Comparison of ENCODE assay signal across 9 cellular contexts in genomic region chr20:24469116-24470030, GRCh38. TPM values are rescaled to one million over a fixed set of nuclear protein-coding genes. Genes with fewer than 3 reads are reported as not detected.
A peak's percentile ranks its signal among the peaks of the same experiment; 100 is the strongest.
DNase-seq lines count a peak whose midpoint lies in the region; ATAC-seq, FAIRE-seq and TF ChIP-seq lines count a peak whose summit lies in the region.
"Had no signal": no experiment of that assay in that cellular context is flagged by ENCODE, and none has a peak within 500 bp of the region (broad histone marks: within the 10 kb centered on the region; RNA-seq: fewer than 3 reads in every experiment).

TSS of gene SYNDIG1 (plus strand) at chr20:24469629. CDS start at chr20:24543098, 73,469 bp downstream.

- FAIRE-seq in H1 (lab: Jason Lieb, UNC) = no peak

- TF ChIP-seq RAD21 in H1 (IDR thresholded peaks at IDR 0.05 in 1 of 2, conservative IDR thresholded peaks at IDR 0.05 in 1 of 2; ENCODE audit: low read depth in 2 of 2, low read length in 2 of 2) = no peak; a peak in 1 of 4 replicates

- no peaks in the 10 kb centered on the region for H3K9me3 ChIP-seq in H1 (ENCODE audit: insufficient read depth in 2 of 2, low read depth in 1 of 2, low read length in 1 of 2)
- no peaks in the 10 kb centered on the region for H3K9me3 ChIP-seq in muscle layer of duodenum (ENCODE audit: control insufficient read depth in 1 of 2, low read length in 2 of 2)
- H3K9me3 ChIP-seq in uterus = no peaks in the 10 kb centered on the region

- H2BK12ac ChIP-seq in H1 (ENCODE audit: low read depth, low read length) = peak within 1 kb of the TSS; percentile 82; the same call in 1 of the 2 replicates

- no peak within 1 kb of the TSS for H3K27ac Mint-ChIP-seq in activated naive CD4-positive, alpha-beta T cell treated with anti-CD3 and anti-CD28 coated beads, Interleukin-2, amount 50 U/mL, for 24 hours

- H3K4me3 ChIP-seq in H1 (ENCODE audit: extremely low read depth in 1 of 4, insufficient read depth in 2 of 4, low read depth in 3 of 4, low read length in 4 of 4) = peak within 1 kb of the TSS; percentile 58 to 84 (median 75)
- H3K4me3 ChIP-seq in muscle layer of duodenum (ENCODE audit: low read depth in 1 of 2, low read length in 2 of 2) = peak within 1 kb of the TSS; percentile 49 to 60
- peak within 1 kb of the TSS; percentile 26 to 47 for H3K4me3 ChIP-seq in uterus

- ATAC-seq in HG03095 (IDR thresholded peaks at IDR 0.05; ENCODE audit: unreplicated experiment) = no peak

- CTCF ChIA-PET in H1 (lab: Charles Lee; ENCODE audit: partially characterized antibody) = interaction anchor here (0.7 to 3.0 kb wide), 4 partner anchors 9 to 309 kb away, joined by 3 to 9 read pairs (median 4); no protein-coding TSS in a partner anchor

- H3K79me1 ChIP-seq in H1 (ENCODE audit: low read depth, low read length) = no peaks in the 10 kb centered on the region; the same call in 1 of the 2 replicates

- peak within 1 kb of the TSS; percentile 91 to 99 for H3K4me2 ChIP-seq in H1 (ENCODE audit: insufficient read depth in 1 of 2, low read depth in 2 of 2, low read length in 2 of 2)

- intact Hi-C loops in uterus (cut with DNase I; ENCODE audit: low total_unique reads) = no loop called here

- peak within 1 kb of the TSS; percentile 81 for H3K18ac ChIP-seq in H1 (ENCODE audit: extremely low read depth, low read length)

- no peak within 1 kb of the TSS for H2AFZ ChIP-seq in H1 (ENCODE audit: low read length)

- peak within 1 kb of the TSS; percentile 68 for H2BK20ac ChIP-seq in H1 (ENCODE audit: low read length)

- H3K9ac ChIP-seq in H1 (replicated peaks in 1 of 4; ENCODE audit: extremely low read depth in 1 of 4, low read depth in 3 of 4, low read length in 3 of 4) = peak within 1 kb of the TSS; percentile 25 to 60 (median 40); a peak in 6 of 7 replicates

- H3K36me3 ChIP-seq in H1 (ENCODE audit: control insufficient read depth in 2 of 4, insufficient read depth in 4 of 4, low read length in 3 of 4) = no peaks in the 10 kb centered on the region
- H3K36me3 ChIP-seq in muscle layer of duodenum (ENCODE audit: control insufficient read depth in 1 of 2, insufficient read depth in 2 of 2, low read length in 2 of 2) = no peaks in the 10 kb centered on the region
- no peaks in the 10 kb centered on the region for H3K36me3 ChIP-seq in uterus

- peaks cover 25% of the 10 kb centered on the region for H3K27me3 Mint-ChIP-seq in activated naive CD4-positive, alpha-beta T cell treated with anti-CD3 and anti-CD28 coated beads, Interleukin-2, amount 50 U/mL, for 24 hours

- peak within 1 kb of the TSS; percentile 38 for H4K8ac ChIP-seq in H1 (ENCODE audit: extremely low read depth, insufficient read depth, low read length)

- H3K27ac ChIP-seq in H1 (ENCODE audit: low read depth, low read length) = no peak within 1 kb of the TSS; the same call in 1 of the 2 replicates
- no peak within 1 kb of the TSS for H3K27ac ChIP-seq in muscle layer of duodenum (ENCODE audit: low read length)
- peak within 1 kb of the TSS in 1 of 2 donors; percentile 68 for H3K27ac ChIP-seq in uterus

- H2BK120ac ChIP-seq in H1 (replicated peaks; ENCODE audit: low read depth, low read length) = peak within 1 kb of the TSS; percentile 8

- H3K36me3 Mint-ChIP-seq in activated naive CD4-positive, alpha-beta T cell treated with anti-CD3 and anti-CD28 coated beads, Interleukin-2, amount 50 U/mL, for 24 hours = no peaks in the 10 kb centered on the region

- peak within 1 kb of the TSS; percentile 62 for H4K91ac ChIP-seq in H1 (replicated peaks; ENCODE audit: insufficient read length, low read length)

- H2AK5ac ChIP-seq in H1 (ENCODE audit: low read depth, low read length) = no peak within 1 kb of the TSS

- TF ChIP-seq POLR2A in H1 (IDR thresholded peaks at IDR 0.05; ENCODE audit: control extremely low read depth in 1 of 2, low read depth in 2 of 2, low read length in 2 of 2) = peak in 1 of 2 experiments; percentile 30; a peak in 1 of 3 replicates
- peak in 1 of 2 donors; percentile 21 for TF ChIP-seq POLR2A in uterus (IDR thresholded peaks at IDR 0.05)

- DNase-seq in activated naive CD4-positive, alpha-beta T cell (lab: John Stamatoyannopoulos, UW) = no peak
- DNase-seq in H1 (ENCODE audit: low read depth in 1 of 2, low spot score in 2 of 2) (peak in 1 of 2 experiments; percentile 84), uterus (peak; percentile 24 to 28), ureter (ENCODE audit: low spot score) (no peak)
- DNase-seq in activated CD8-positive, alpha-beta memory T cell treated with anti-CD3 and anti-CD28 coated beads for 24 hours = no peak
- DNase-seq: DMS153 had no signal

- H2BK15ac ChIP-seq in H1 (ENCODE audit: low read length) = peak within 1 kb of the TSS; percentile 84; the same call in 1 of the 2 replicates

- H4K20me1 ChIP-seq in H1 (replicated peaks in 1 of 2; ENCODE audit: control insufficient read depth in 1 of 2, insufficient read depth in 2 of 2, low read length in 2 of 2) = peaks cover 10 to 17% of the 10 kb centered on the region in 2 experiments

- 0% methylated on average over 31 of the region's 110 CpGs; no CpG with 5 or more reads in 1 of the 2 experiments for WGBS in H1 (ENCODE audit: extremely low coverage in 1 of 2, insufficient coverage in 1 of 2, insufficient read length in 1 of 2, insufficient replicate concordance in 2 of 2, low coverage in 1 of 2, low lambda C conversion rate in 2 of 2, missing lambda C conversion rate in 1 of 2), 2 experiments

- no peak for TF ChIP-seq EP300 in H1 (IDR thresholded peaks at IDR 0.05; ENCODE audit: borderline replicate concordance in 1 of 2, low read depth in 2 of 2, low read length in 2 of 2)

- no peak for TF ChIP-seq CTCF in H1 (IDR thresholded peaks at IDR 0.05; ENCODE audit: control extremely low read depth in 1 of 3, insufficient read depth in 1 of 3, low read depth in 1 of 3, low read length in 3 of 3)
- no peak for TF ChIP-seq CTCF in uterus (IDR thresholded peaks at IDR 0.05)

- H3K4me3 Mint-ChIP-seq in activated naive CD4-positive, alpha-beta T cell treated with anti-CD3 and anti-CD28 coated beads, Interleukin-2, amount 50 U/mL, for 24 hours = peak within 1 kb of the TSS; percentile 42

- H3K27me3 ChIP-seq in H1 (replicated peaks in 1 of 4; ENCODE audit: control insufficient read depth in 3 of 4, extremely low read depth in 1 of 4, insufficient read depth in 3 of 4, low read length in 3 of 4) (peaks cover 4 to 58% (median 28%) of the 10 kb centered on the region in 4 experiments; a peak in 6 of 7 replicates), muscle layer of duodenum (ENCODE audit: low read depth, low read length) (peaks cover 15% of the 10 kb centered on the region), uterus (no peaks in the 10 kb centered on the region)

- H3K79me2 ChIP-seq in H1 (ENCODE audit: control insufficient read depth in 1 of 2, insufficient read depth in 2 of 2, low read length in 2 of 2) = peaks cover 0 to 41% of the 10 kb centered on the region in 2 experiments; a peak in 3 of 4 replicates

- H2BK5ac ChIP-seq in H1 (ENCODE audit: low read depth, low read length) = peak within 1 kb of the TSS; percentile 5; the same call in 1 of the 2 replicates

- H4K5ac ChIP-seq in H1 (ENCODE audit: insufficient read length, low read depth, low read length) = peak within 1 kb of the TSS; percentile 51

- peaks cover 12% of the 10 kb centered on the region for H3K4me1 Mint-ChIP-seq in activated naive CD4-positive, alpha-beta T cell treated with anti-CD3 and anti-CD28 coated beads, Interleukin-2, amount 50 U/mL, for 24 hours

- H3K56ac ChIP-seq in H1 (replicated peaks; ENCODE audit: insufficient read length, low read depth, low read length) = no peak within 1 kb of the TSS

- no peak within 1 kb of the TSS for H3K4ac ChIP-seq in H1 (replicated peaks; ENCODE audit: insufficient read length, low read depth, low read length)

- no peaks in the 10 kb centered on the region for H3K9me3 Mint-ChIP-seq in activated naive CD4-positive, alpha-beta T cell treated with anti-CD3 and anti-CD28 coated beads, Interleukin-2, amount 50 U/mL, for 24 hours

- peaks cover 18% of the 10 kb centered on the region for H3K23me2 ChIP-seq in H1 (ENCODE audit: low read depth, low read length)

- H3K4me1 ChIP-seq in H1 (replicated peaks in 1 of 4; ENCODE audit: control insufficient read depth in 3 of 4, insufficient read depth in 4 of 4, low read length in 3 of 4) (peaks cover 5 to 13% (median 9%) of the 10 kb centered on the region in 4 experiments; a peak in 6 of 7 replicates), muscle layer of duodenum (ENCODE audit: control insufficient read depth in 1 of 2, insufficient read depth in 2 of 2, low read length in 2 of 2) (peaks cover 0 to 19% of the 10 kb centered on the region in 2 donors), uterus (peaks cover 0 to 12% of the 10 kb centered on the region in 2 donors)

- POLR2A ChIA-PET in H1 (lab: Charles Lee; ENCODE audit: partially characterized antibody) = interaction anchor here (0.5 to 1.1 kb wide), 4 partner anchors 8 to 903 kb away, joined by 3 to 4 read pairs (median 4); no protein-coding TSS in a partner anchor

- H3K14ac ChIP-seq in H1 (ENCODE audit: insufficient read length) = no peak within 1 kb of the TSS

- no peak within 1 kb of the TSS for H3K23ac ChIP-seq in H1 (ENCODE audit: insufficient read length)

TF ChIP-seq in H1, 55 proteins besides CTCF, POLR2A, EP300 and RAD21 (continues in another document):
- TF ChIP-seq ATF3 (IDR thresholded peaks at IDR 0.05; ENCODE audit: insufficient read depth, low read depth, low read length) = no peak
- peak; percentile 61 for TF ChIP-seq PHF8 (conservative IDR thresholded peaks at IDR 0.05; ENCODE audit: low read depth, low read length)
- peak; percentile 45 for TF ChIP-seq ASH2L (IDR thresholded peaks at IDR 0.05; ENCODE audit: low read length)
- no peak for TF ChIP-seq NANOG (IDR thresholded peaks at IDR 0.05; ENCODE audit: insufficient read depth, low read depth, low read length, poor library complexity, severe bottlenecking)
- peak; percentile 32; the same call in 1 of the 2 replicates for TF ChIP-seq MAX (IDR thresholded peaks at IDR 0.05)

RNA-seq across cellular contexts. Expression of gene SYNDIG1, which starts in this region (rescaled TPM):
- total RNA-seq in H1 (2021; fragmentation: NEBNext Ultra II Directional; extraction: Animal tissue kit (Norgen Biotek cat#: 25700)) = 5.9 and 6.5 TPM in 2 replicates
- polyA plus RNA-seq in H1 (2011; rRNA removed) = 7.8 and 9.1 TPM in 2 replicates
- 7.3 TPM for polyA plus RNA-seq in H1 (2011; cell fraction: cytosol; rRNA removed)
- 12.8 TPM for polyA plus RNA-seq in H1 (2011; cell fraction: nucleus; rRNA removed)
- polyA plus RNA-seq in H1 (2012, experiment 1 of 2) = 8.3 to 8.8 TPM (median 8.6 TPM) in 4 replicates
- 8.3 TPM for polyA plus RNA-seq in H1 (2012, experiment 2 of 2)
- polyA plus RNA-seq in H1 (2013, experiment 1 of 2) = 1.5 TPM
- 1.2 TPM for polyA plus RNA-seq in H1 (2013, experiment 2 of 2)
- 11.7 and 14.3 TPM in 2 replicates for polyA minus RNA-seq in H1 (2011; rRNA and poly(A)+ RNA removed)
- 4.0 TPM for polyA minus RNA-seq in H1 (2011; cell fraction: cytosol; rRNA and poly(A)+ RNA removed)
- polyA minus RNA-seq in H1 (2011; cell fraction: nucleus; rRNA and poly(A)+ RNA removed) = 16.0 TPM
- 1 to 10 TPM in 2 of 4 donors, under 1 TPM in 1, not detected in 1; 0.51 to 3.4 (median 2.8) TPM for total RNA-seq in uterus
- 4.6 TPM for total RNA-seq in ureter

Comparison
In these comparisons a context has a peak if more than half of its experiments do, and no peak if none do; other contexts are left out.
1. DNase-seq: peak in uterus (2 of 2); none in activated naive CD4-positive, alpha-beta T cell (0 of 4), ureter (single experiment) and activated CD8-positive, alpha-beta memory T cell treated with anti-CD3 and anti-CD28 coated beads for 24 hours (single experiment).
2. Peak in every context shown above with its lines, with median percentiles within 50 percentile points of each other: H3K4me3 ChIP-seq.